In the genomic region with DNA sequence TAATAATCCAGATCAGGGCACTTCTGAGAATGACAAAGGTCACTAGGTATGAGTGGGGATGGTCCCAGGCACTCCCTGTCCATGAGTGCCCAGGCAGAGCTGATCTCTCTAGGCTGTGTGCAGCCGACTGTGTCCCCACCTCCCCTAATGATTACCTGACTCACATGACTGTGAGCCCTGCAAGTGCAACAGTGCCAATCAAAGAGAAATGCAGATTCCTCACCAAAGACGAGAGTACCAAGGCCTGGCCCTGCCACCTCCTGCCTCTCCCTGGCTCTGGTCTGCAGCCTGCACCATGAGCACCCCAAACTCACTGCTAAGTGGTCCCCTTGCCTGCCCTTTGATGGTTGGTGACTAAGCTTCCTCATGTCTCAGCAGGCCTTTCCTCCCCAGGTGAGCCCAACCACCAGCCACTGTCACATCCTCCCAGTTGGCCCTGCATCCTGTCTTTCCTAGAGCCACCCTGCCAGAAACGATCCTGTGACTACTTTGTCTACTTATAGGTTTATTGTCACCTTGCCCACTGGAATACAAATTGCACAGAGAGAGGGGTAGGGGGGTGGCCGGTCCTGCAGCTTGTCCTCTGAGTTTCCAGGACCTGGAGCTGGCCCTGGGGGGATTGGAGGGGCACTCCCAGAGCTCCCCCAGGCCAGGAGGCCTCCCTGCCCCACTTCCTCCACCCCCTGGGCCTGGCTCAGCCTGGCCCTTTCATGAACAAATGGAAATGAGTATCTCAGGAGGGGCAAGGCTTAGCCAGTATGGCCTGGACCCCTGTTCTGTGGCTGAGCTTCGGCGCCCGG, we compare ENCODE assay signal across 13 cellular contexts. TPM values are rescaled to one million over a fixed set of nuclear protein-coding genes. Genes with fewer than 3 reads are reported as not detected.
DNase-seq lines count a peak whose midpoint lies in the region; ATAC-seq, FAIRE-seq and TF ChIP-seq lines count a peak whose summit lies in the region.
"Had no signal": no experiment of that assay in that cellular context is flagged by ENCODE, and none has a peak within 500 bp of the region (broad histone marks: within the 10 kb centered on the region; RNA-seq: fewer than 3 reads in every experiment).

No MANE protein-coding gene starts in this region.

- TF ChIP-seq POLR2A in GM12891 (IDR thresholded peaks at IDR 0.05; ENCODE audit: low read depth, low read length) = no peak

- POLR2A ChIA-PET in WTC11 (lab: Charles Lee) = no interaction called here

- FAIRE-seq in small intestine (lab: Jason Lieb, UNC) (no peak), GM12891 (lab: Jason Lieb, UNC) (no peak)

- no peaks in the 10 kb centered on the region for H3K9me3 ChIP-seq in small intestine (ENCODE audit: control insufficient read depth, low read depth)

- TF ChIP-seq CTCF in WTC11 (IDR thresholded peaks at IDR 0.05) = no peak

- no peak for DNase-seq in activated CD4-positive, CD25-positive, alpha-beta regulatory T cell treated with anti-CD3 and anti-CD28 coated beads, Interleukin-2, amount 50 U/mL, for 72 hours
- no peak for DNase-seq in WTC11 (ENCODE audit: low spot score)
- DNase-seq in activated naive CD4-positive, alpha-beta T cell treated with anti-CD3 and anti-CD28 coated beads, Interleukin-2, amount 10 ng/mL, durations not matched to agents 7 days and 5 days = peak; percentile 82
- DNase-seq in small intestine = peak; percentile 28
- no peak for DNase-seq in D341Med (ENCODE audit: low spot score)
- no peak for DNase-seq in SHP77 (lab: John Stamatoyannopoulos, UW)
- DNase-seq in GM12891 (ENCODE audit: insufficient read length, low spot score) = no peak
- DNase-seq: EL, immature natural killer cell, NCI-H146 had no signal

- peaks cover 0 to 5% of the 10 kb centered on the region in 2 donors for H3K4me1 ChIP-seq in small intestine (ENCODE audit: control insufficient read depth in 2 of 2, insufficient read depth in 1 of 2, low read depth in 1 of 2, low read length in 1 of 2)

- peak overlapping the region in 1 of 2 donors; percentile 46 for H3K27ac ChIP-seq in small intestine (ENCODE audit: low read depth in 1 of 2, low read length in 1 of 2)

- no peak overlapping the region for H3K27ac Mint-ChIP-seq in WTC11
- H3K27ac Mint-ChIP-seq in activated naive CD4-positive, alpha-beta T cell treated with anti-CD3 and anti-CD28 coated beads, Interleukin-2, amount 10 ng/mL, durations not matched to agents 7 days and 5 days = peak overlapping the region; percentile 86
- H3K27ac Mint-ChIP-seq: immature natural killer cell had no signal

- peaks cover 4% of the 10 kb centered on the region; the same call in 1 of the 2 replicates for H3K36me3 Mint-ChIP-seq in WTC11
- H3K36me3 Mint-ChIP-seq in activated naive CD4-positive, alpha-beta T cell treated with anti-CD3 and anti-CD28 coated beads, Interleukin-2, amount 10 ng/mL, durations not matched to agents 7 days and 5 days = peaks cover 6% of the 10 kb centered on the region
- H3K36me3 Mint-ChIP-seq: brain, immature natural killer cell had no signal

- no peak overlapping the region for H3K4me3 Mint-ChIP-seq in WTC11
- peak overlapping the region; percentile 16 for H3K4me3 Mint-ChIP-seq in activated naive CD4-positive, alpha-beta T cell treated with anti-CD3 and anti-CD28 coated beads, Interleukin-2, amount 10 ng/mL, durations not matched to agents 7 days and 5 days
- H3K4me3 Mint-ChIP-seq: brain, immature natural killer cell had no signal

- WGBS in small intestine, 3 donors = 19 to 60% (median 25%) methylated on average over 5 to 7 of the region's 7 CpGs

- no peaks in the 10 kb centered on the region for H3K27me3 ChIP-seq in small intestine (ENCODE audit: control insufficient read depth in 2 of 2, insufficient read depth in 2 of 2, low read length in 2 of 2)

- peaks cover 19% of the 10 kb centered on the region for H3K9me3 Mint-ChIP-seq in WTC11
- H3K9me3 Mint-ChIP-seq in activated naive CD4-positive, alpha-beta T cell treated with anti-CD3 and anti-CD28 coated beads, Interleukin-2, amount 10 ng/mL, durations not matched to agents 7 days and 5 days = peaks cover 4% of the 10 kb centered on the region

- CTCF ChIA-PET in WTC11 (lab: Charles Lee) = no interaction called here
- CTCF ChIA-PET in activated naive CD4-positive, alpha-beta T cell treated with anti-CD3 and anti-CD28 coated beads, Interleukin-2, amount 10 ng/mL, durations not matched to agents 7 days and 5 days (lab: Charles Lee) = interaction anchor here (1.4 to 3.5 kb wide), 3 partner anchors 17 to 35 kb away, joined by 3 to 14 read pairs (median 10); no protein-coding TSS in a partner anchor

- H3K4me3 ChIP-seq in small intestine (ENCODE audit: low read depth in 1 of 2, low read length in 2 of 2) = no peak overlapping the region

- no peaks in the 10 kb centered on the region for H3K27me3 Mint-ChIP-seq in WTC11 (ENCODE audit: low read depth)
- H3K27me3 Mint-ChIP-seq in activated naive CD4-positive, alpha-beta T cell treated with anti-CD3 and anti-CD28 coated beads, Interleukin-2, amount 10 ng/mL, durations not matched to agents 7 days and 5 days = peaks cover 15% of the 10 kb centered on the region

- peaks cover 6% of the 10 kb centered on the region for H3K4me1 Mint-ChIP-seq in WTC11
- peaks cover 47% of the 10 kb centered on the region for H3K4me1 Mint-ChIP-seq in activated naive CD4-positive, alpha-beta T cell treated with anti-CD3 and anti-CD28 coated beads, Interleukin-2, amount 10 ng/mL, durations not matched to agents 7 days and 5 days
- H3K4me1 Mint-ChIP-seq: brain, immature natural killer cell had no signal

- ATAC-seq in activated CD4-positive, CD25-positive, alpha-beta regulatory T cell treated with anti-CD3 and anti-CD28 coated beads, Interleukin-2, amount 50 U/mL, for 24 hours = peak; percentile 78 to 79
- peak; percentile 26; the same call in 1 of the 2 replicates for ATAC-seq in WTC11

- no peaks in the 10 kb centered on the region for H3K36me3 ChIP-seq in small intestine (ENCODE audit: control insufficient read depth in 2 of 2, insufficient read depth in 2 of 2, low read length in 2 of 2)

TF ChIP-seq in WTC11, 78 proteins besides CTCF, POLR2A, EP300 and RAD21 (continues in another document):
- TF ChIP-seq USF2 (CRISPR knock-in tag; IDR thresholded peaks at IDR 0.05) (no peak), CBFB (CRISPR knock-in tag; IDR thresholded peaks at IDR 0.05; ENCODE audit: low read depth) (no peak), ZNF317 (CRISPR knock-in tag; IDR thresholded peaks at IDR 0.05; ENCODE audit: borderline replicate concordance, low read depth) (no peak), PRRX2 (CRISPR knock-in tag; IDR thresholded peaks at IDR 0.05) (no peak), ATF3 (CRISPR knock-in tag; conservative IDR thresholded peaks at IDR 0.05) (no peak), ZNF121 (CRISPR knock-in tag; IDR thresholded peaks at IDR 0.05) (no peak)

TF ChIP-seq in GM12891, 5 proteins besides CTCF, POLR2A, EP300 and RAD21:
- no peak for TF ChIP-seq TAF1 (IDR thresholded peaks at IDR 0.05; ENCODE audit: low read depth, low read length)
- TF ChIP-seq POLR2AphosphoS5 (IDR thresholded peaks at IDR 0.05; ENCODE audit: low read depth, low read length) = no peak
- no peak for TF ChIP-seq PAX5 (IDR thresholded peaks at IDR 0.05; ENCODE audit: insufficient read depth, low read length, severe bottlenecking)
- TF ChIP-seq POU2F2 (IDR thresholded peaks at IDR 0.05; ENCODE audit: low read depth, low read length) = no peak
TF ChIP-seq in GM12891: peak in this region for 0.

RNA-seq across cellular contexts. Expression of gene GDF10, which starts 22.4 kb away (rescaled TPM):
- 0.09 to 0.24 TPM (median 0.18 TPM) in 3 replicates for total RNA-seq in WTC11 (2021)
- under 1 TPM in 1 of 3 donors, not detected in 2; 0.63 TPM for polyA plus RNA-seq in small intestine
- not detected for polyA plus RNA-seq in GM12891 (2012; ENCODE audit: low read depth, missing spikeins)
- polyA plus RNA-seq: immature natural killer cell had no signal

RNA-seq across cellular contexts. Expression of gene GDF2, which starts 44.7 kb away (rescaled TPM):
- total RNA-seq in WTC11 (2021) = not detected in 3 replicates
- not detected for polyA plus RNA-seq in small intestine
- not detected for polyA plus RNA-seq in GM12891 (2012; ENCODE audit: low read depth, missing spikeins)
- polyA plus RNA-seq: esophagus, immature natural killer cell had no signal

Comparison
In these comparisons a context has a peak if more than half of its experiments do, and no peak if none do; other contexts are left out.
1. DNase-seq: peak in activated naive CD4-positive, alpha-beta T cell treated with anti-CD3 and anti-CD28 coated beads, Interleukin-2, amount 10 ng/mL, durations not matched to agents 7 days and 5 days (single experiment) and small intestine (single experiment); none in activated CD4-positive, CD25-positive, alpha-beta regulatory T cell treated with anti-CD3 and anti-CD28 coated beads, Interleukin-2, amount 50 U/mL, for 72 hours (single experiment), WTC11 (single experiment), D341Med (single experiment), SHP77 (0 of 2) and GM12891 (single experiment).